In the genomic region with DNA sequence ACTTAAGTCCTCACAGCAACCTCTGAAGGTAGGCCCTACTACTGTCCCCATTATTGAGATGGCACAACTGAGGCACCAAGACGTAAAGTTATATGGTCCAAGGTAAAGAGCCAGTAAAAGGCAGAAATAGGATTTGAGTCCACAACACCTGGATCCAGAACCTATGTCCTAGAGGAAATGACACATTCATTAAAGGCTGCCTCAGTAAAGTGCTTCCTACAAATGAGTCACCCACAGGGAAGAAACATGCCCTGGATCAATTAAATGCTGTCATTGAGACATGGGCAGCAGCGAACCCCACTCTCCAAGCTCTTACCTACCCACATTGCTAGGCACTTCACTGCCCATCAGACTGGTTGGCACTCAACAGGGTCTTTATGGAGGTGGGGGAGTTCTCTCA, we compare ENCODE assay signal across 9 cellular contexts.
"Had no signal": no experiment of that assay in that cellular context is flagged by ENCODE, and none has a peak within 500 bp of the region (broad histone marks: within the 10 kb centered on the region; RNA-seq: fewer than 3 reads in every experiment).

No MANE protein-coding gene starts in this region.

- DNase-seq: GM23248, GOT3, H7, HFFc6, KBM-7 had no signal

- H3K4me1 Mint-ChIP-seq: IgD-negative memory B cell had no signal

- ATAC-seq: HCT116 had no signal

- H3K27ac Mint-ChIP-seq: HFFc6, IgD-negative memory B cell had no signal

- H3K36me3 Mint-ChIP-seq: IgD-negative memory B cell had no signal

- H3K27ac ChIP-seq: GM23248, HL-60 had no signal

- H3K4me3 Mint-ChIP-seq: HFFc6, IgD-negative memory B cell had no signal

- H3K4me1 ChIP-seq: HAP-1 had no signal

- H3K4me3 ChIP-seq: GM23248, HAP-1 had no signal

- H3K36me3 ChIP-seq: HAP-1 had no signal
